In the genomic region with DNA sequence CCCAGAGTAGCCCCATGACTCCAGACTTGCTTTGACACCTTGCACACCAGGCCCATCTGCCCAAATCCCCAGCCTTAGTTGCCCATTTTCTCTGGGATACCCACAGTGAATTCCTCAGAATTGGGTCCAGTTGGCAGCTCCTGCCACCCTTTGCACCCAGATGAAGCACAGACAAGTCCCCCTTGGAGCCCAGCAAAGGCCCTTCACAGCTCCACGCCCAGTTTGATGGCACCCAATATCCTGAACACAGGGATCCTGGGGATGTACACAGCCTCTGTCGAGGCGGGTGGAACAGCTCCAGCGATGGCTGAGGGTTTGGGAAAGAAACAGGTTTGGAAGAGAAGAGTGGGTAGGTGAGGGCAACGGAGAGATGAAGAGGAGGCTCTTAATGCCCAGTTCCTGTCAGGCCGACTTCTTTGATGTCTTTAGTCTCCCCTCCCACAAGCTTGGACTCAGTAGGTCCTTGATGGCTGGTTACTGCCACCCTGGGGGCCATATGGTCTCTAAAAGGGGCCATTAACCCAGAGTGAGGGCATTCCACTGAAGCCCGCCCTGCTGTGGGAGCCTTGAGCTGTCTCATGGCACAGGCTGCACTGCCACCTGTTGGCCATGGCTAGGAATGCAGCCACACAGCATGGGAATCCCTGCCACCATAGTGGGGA, we compare ENCODE assay signal across 8 cellular contexts. TPM values are rescaled to one million over a fixed set of nuclear protein-coding genes. Genes with fewer than 3 reads are reported as not detected.
DNase-seq lines count a peak whose midpoint lies in the region; ATAC-seq and TF ChIP-seq lines count a peak whose summit lies in the region.

No MANE protein-coding gene starts in this region.

- no peak overlapping the region for H3K27ac ChIP-seq in aorta (ENCODE audit: low read depth in 1 of 2, low read length in 2 of 2)

- H3K9me3 Mint-ChIP-seq in progenitor cell of endocrine pancreas (ENCODE audit: low read depth): no peaks in the 10 kb centered on the region

- DNase-seq in Ammon's horn (ENCODE audit: low spot score) (peak; percentile 92), GM19240 (ENCODE audit: insufficient read length, low spot score) (peak; percentile 89), MG63 (peak; percentile 41), head of caudate nucleus (peak; percentile 67 to 97 (median 91)), progenitor cell of endocrine pancreas (ENCODE audit: low spot score, unreplicated experiment) (peak; percentile 70), aorta (peak; percentile 80 to 93)
- peak; percentile 75 for DNase-seq in activated naive CD4-positive, alpha-beta T cell treated with anti-CD3 and anti-CD28 coated beads, Interleukin-2, amount 50 U/mL, for 16 hours

- intact Hi-C loops in head of caudate nucleus (cut with DNase I) (loop anchor here (5.0 kb wide), 2 partner anchors 35 to 245 kb away; partner anchors contain the start of gene RNF220), aorta (cut with DNase I) (loop anchor here (1.0 to 10.0 kb wide), 3 partner anchors 43 to 428 kb away; no protein-coding TSS in a partner anchor)

- no peak overlapping the region for H3K27ac Mint-ChIP-seq in progenitor cell of endocrine pancreas

- H3K4me3 ChIP-seq in MG63 (no peak overlapping the region), aorta (ENCODE audit: low read length in 2 of 2) (no peak overlapping the region)

- H3K36me3 ChIP-seq in MG63 (peaks cover 23% of the 10 kb centered on the region), aorta (ENCODE audit: control insufficient read depth in 1 of 2, insufficient read depth in 2 of 2, low read length in 1 of 2) (peaks cover 0 to 5% of the 10 kb centered on the region in 2 donors)

- peak; percentile 94 for ATAC-seq in SK-N-SH treated with all-trans-retinoic acid at 6 μM for 48 hours
- ATAC-seq in aorta (ENCODE audit: low FRiP score): peak; percentile 92

- no peak overlapping the region for H3K4me3 Mint-ChIP-seq in progenitor cell of endocrine pancreas (ENCODE audit: low read depth)

- H3K4me1 Mint-ChIP-seq in progenitor cell of endocrine pancreas (ENCODE audit: low read depth): peaks cover 6% of the 10 kb centered on the region

- no peaks in the 10 kb centered on the region for H3K27me3 Mint-ChIP-seq in progenitor cell of endocrine pancreas

- 40 to 45% methylated on average over 7 of the region's 7 CpGs for WGBS in aorta, 2 donors

- H3K4me1 ChIP-seq in aorta (ENCODE audit: control insufficient read depth in 1 of 2, insufficient read depth in 2 of 2, low read length in 2 of 2): no peaks in the 10 kb centered on the region

- peak; percentile 89 for TF ChIP-seq CTCF in progenitor cell of endocrine pancreas (IDR thresholded peaks at IDR 0.05; ENCODE audit: unreplicated experiment)

- H3K27me3 ChIP-seq in MG63 (no peaks in the 10 kb centered on the region), aorta (ENCODE audit: control insufficient read depth in 1 of 2, insufficient read depth in 2 of 2, low read length in 1 of 2) (no peaks in the 10 kb centered on the region)

- H3K9me3 ChIP-seq in MG63 (no peaks in the 10 kb centered on the region), aorta (ENCODE audit: control insufficient read depth, low read length) (no peaks in the 10 kb centered on the region)

- H3K36me3 Mint-ChIP-seq in progenitor cell of endocrine pancreas (ENCODE audit: insufficient read depth): peaks cover 10% of the 10 kb centered on the region

TF ChIP-seq in SK-N-SH treated with all-trans-retinoic acid at 6 μM for 48 hours, 23 proteins besides CTCF, POLR2A, EP300 and RAD21:
- TF ChIP-seq RARB (CRISPR knock-in tag; IDR thresholded peaks at IDR 0.05): no peak
- TF ChIP-seq POU6F1 (CRISPR knock-in tag; IDR thresholded peaks at IDR 0.05; ENCODE audit: borderline replicate concordance, low read depth): no peak

RNA-seq across cellular contexts. Expression of gene TMEM53, which starts 21.7 kb away (rescaled TPM):
- total RNA-seq in MG63 (2014; rRNA removed; shearing (Covaris generic); ENCODE audit: low replicate concordance): 1.5 and 10.6 TPM in 2 replicates
- total RNA-seq in progenitor cell of endocrine pancreas (11.8 and 13.9 TPM in 2 replicates), aorta (1 to 10 TPM; 5.4 to 6.6 TPM)
- 1 to 10 TPM; 8.4 to 9.9 TPM for polyA plus RNA-seq in aorta

RNA-seq across cellular contexts. Expression of gene ARMH1, which starts 21.9 kb away (rescaled TPM):
- total RNA-seq in MG63 (2014; rRNA removed; shearing (Covaris generic); ENCODE audit: low replicate concordance): not detected in 2 replicates
- total RNA-seq in progenitor cell of endocrine pancreas: 14.9 and 15.0 TPM in 2 replicates
- total RNA-seq in aorta: 1 to 10 TPM; 1.5 to 6.7 TPM
- 1 to 10 TPM in 1 of 2 donors, under 1 TPM in 1; 0.63 to 2.0 TPM for polyA plus RNA-seq in aorta

Comparison
In these comparisons a context has a peak if more than half of its experiments do, and no peak if none do; other contexts are left out.
1. DNase-seq: peak in every context shown above with its lines; median percentile 92 in Ammon's horn; 91 in head of caudate nucleus; 89 in GM19240; 86 in aorta; 75 in activated naive CD4-positive, alpha-beta T cell treated with anti-CD3 and anti-CD28 coated beads, Interleukin-2, amount 50 U/mL, for 16 hours; 70 in progenitor cell of endocrine pancreas; 41 in MG63.